8 cellular contexts compared by ENCODE assay signal in genomic region chr13:110912651-110913051, GRCh38.
A peak's percentile ranks its signal among the peaks of the same experiment; 100 is the strongest.
DNase-seq lines count a peak whose midpoint lies in the region; ATAC-seq and TF ChIP-seq lines count a peak whose summit lies in the region.

No MANE protein-coding gene starts in this region.

- H3K9me3 ChIP-seq in RWPE2 (ENCODE audit: severe bottlenecking), result no peaks in the 10 kb centered on the region

- TF ChIP-seq CTCF in RWPE2 (IDR thresholded peaks at IDR 0.05; ENCODE audit: poor library complexity, severe bottlenecking), result no peak
- TF ChIP-seq CTCF in fibroblast of pulmonary artery (IDR thresholded peaks at IDR 0.05; ENCODE audit: low read length, missing control alignments), result no peak
- no peak for TF ChIP-seq CTCF in retinal pigment epithelial cell (conservative IDR thresholded peaks at IDR 0.05; ENCODE audit: low read depth, low read length)

- H3K4me3 ChIP-seq in RWPE2 (ENCODE audit: severe bottlenecking), result no peak overlapping the region
- peak overlapping the region; percentile 90 for H3K4me3 ChIP-seq in fibroblast of pulmonary artery (replicated peaks; ENCODE audit: low read depth, low read length)
- peak overlapping the region; percentile 95 for H3K4me3 ChIP-seq in retinal pigment epithelial cell (ENCODE audit: low read length)

- H3K27me3 ChIP-seq in RWPE2 (ENCODE audit: insufficient read depth, poor library complexity, severe bottlenecking), result no peaks in the 10 kb centered on the region

- no peak for ATAC-seq in RWPE2 (ENCODE audit: low read depth)
- no peak for ATAC-seq in HG02938 (IDR thresholded peaks at IDR 0.05; ENCODE audit: unreplicated experiment)

- H3K27ac ChIP-seq in RWPE2 (ENCODE audit: poor library complexity, severe bottlenecking), result peak overlapping the region; percentile 91

- H3K4me1 ChIP-seq in RWPE2 (ENCODE audit: insufficient read depth, poor library complexity, severe bottlenecking), result peaks cover 36% of the 10 kb centered on the region

- peaks cover 33% of the 10 kb centered on the region for H3K36me3 ChIP-seq in RWPE2 (ENCODE audit: low read depth)

- DNase-seq in SIG-M5 treated with dmso at 0.1 percent for 504 hours (lab: John Stamatoyannopoulos, UW; ENCODE audit: unreplicated experiment) (peak; percentile 44), SIG-M5 (lab: John Stamatoyannopoulos, UW) (no peak), RWPE2 (ENCODE audit: low spot score) (no peak), fibroblast of pulmonary artery (ENCODE audit: low read depth) (peak; percentile 87), retinal pigment epithelial cell (ENCODE audit: low read depth) (no peak), NCI-H2029 treated with DMSO at 0.1 percent for 48 hours (lab: John Stamatoyannopoulos, UW) (no peak), NCI-H2107 (lab: John Stamatoyannopoulos, UW) (no peak)

Comparison
In these comparisons a context has a peak if more than half of its experiments do, and no peak if none do; other contexts are left out.
1. DNase-seq: peak in SIG-M5 treated with dmso at 0.1 percent for 504 hours (single experiment) and fibroblast of pulmonary artery (single experiment); none in SIG-M5 (single experiment), RWPE2 (single experiment), retinal pigment epithelial cell (single experiment), NCI-H2029 treated with DMSO at 0.1 percent for 48 hours (single experiment) and NCI-H2107 (single experiment).